ENCODE assay signal across 14 cellular contexts in genomic region chr9:78278177-78278777, GRCh38. TPM values are rescaled to one million over a fixed set of nuclear protein-coding genes. Genes with fewer than 3 reads are reported as not detected.
A peak's percentile ranks its signal among the peaks of the same experiment; 100 is the strongest.
DNase-seq lines count a peak whose midpoint lies in the region; ATAC-seq, FAIRE-seq and TF ChIP-seq lines count a peak whose summit lies in the region.
"Had no signal": no experiment of that assay in that cellular context is flagged by ENCODE, and none has a peak within 500 bp of the region (broad histone marks: within the 10 kb centered on the region; RNA-seq: fewer than 3 reads in every experiment).

No MANE protein-coding gene starts in this region.

- H3K27me3 ChIP-seq in adrenal gland (no peaks in the 10 kb centered on the region), stomach (no peaks in the 10 kb centered on the region)

- H3K4me3 Mint-ChIP-seq in endothelial cell (ENCODE audit: unreplicated experiment): no peak overlapping the region
- H3K4me3 Mint-ChIP-seq: activated CD8-positive, alpha-beta T cell treated with anti-CD3 and anti-CD28 coated beads for 36 hours; activated naive CD4-positive, alpha-beta T cell treated with anti-CD3 and anti-CD28 coated beads, Interleukin-2, amount 50 U/mL, for 24 hours; stimulated activated naive CD8-positive, alpha-beta T cell treated with anti-CD3 and anti-CD28 coated beads, Interleukin-15, Interleukin-2, amounts not matched to agents 100 ng/mL and 50 ng/mL, for 24 hours had no signal

- H3K36me3 ChIP-seq in adrenal gland (replicated peaks in 1 of 2): no peaks in the 10 kb centered on the region
- no peaks in the 10 kb centered on the region for H3K36me3 ChIP-seq in stomach

- no peak overlapping the region for H3K27ac Mint-ChIP-seq in endothelial cell (ENCODE audit: unreplicated experiment)
- H3K27ac Mint-ChIP-seq: activated CD8-positive, alpha-beta T cell treated with anti-CD3 and anti-CD28 coated beads for 36 hours; activated naive CD4-positive, alpha-beta T cell treated with anti-CD3 and anti-CD28 coated beads, Interleukin-2, amount 50 U/mL, for 24 hours; stimulated activated naive CD8-positive, alpha-beta T cell treated with anti-CD3 and anti-CD28 coated beads, Interleukin-15, Interleukin-2, amounts not matched to agents 100 ng/mL and 50 ng/mL, for 24 hours had no signal

- intact Hi-C loops in adrenal gland (cut with DNase I) (no loop called here), left ventricle myocardium superior (cut with micrococcal nuclease) (no loop called here), stomach (cut with DNase I; ENCODE audit: low total_unique reads) (no loop called here)

- DNase-seq in NOMO-1 (lab: John Stamatoyannopoulos, UW; ENCODE audit: unreplicated experiment in 2 of 2) (peak; percentile 32 to 65), NOMO-1 treated with dmso at 0.1 percent for 144 hours (lab: John Stamatoyannopoulos, UW; ENCODE audit: unreplicated experiment) (no peak), adrenal gland (peak in 2 of 7 donors; percentile 24 to 40), left ventricle myocardium superior (no peak), stomach (no peak), HTR-8/SVneo (ENCODE audit: insufficient read length, low spot score) (no peak), endothelial cell (ENCODE audit: low spot score) (no peak)
- no peak for DNase-seq in stimulated activated CD4-positive, alpha-beta T cell treated with anti-CD3 and anti-CD28 coated beads, Interleukin-1b, Interleukin-23, amount 100 ng/mL, for 48 hours
- DNase-seq: 8988T; activated CD8-positive, alpha-beta T cell treated with anti-CD3 and anti-CD28 coated beads for 36 hours; effector CD4-positive, alpha-beta T cell; NCI-H1436 had no signal

- H3K9me3 Mint-ChIP-seq in endothelial cell (ENCODE audit: unreplicated experiment): no peaks in the 10 kb centered on the region
- H3K9me3 Mint-ChIP-seq: activated CD8-positive, alpha-beta T cell treated with anti-CD3 and anti-CD28 coated beads for 36 hours; activated naive CD4-positive, alpha-beta T cell treated with anti-CD3 and anti-CD28 coated beads, Interleukin-2, amount 50 U/mL, for 24 hours; stimulated activated naive CD8-positive, alpha-beta T cell treated with anti-CD3 and anti-CD28 coated beads, Interleukin-15, Interleukin-2, amounts not matched to agents 100 ng/mL and 50 ng/mL, for 24 hours had no signal

- peak; percentile 74 for ATAC-seq in left ventricle myocardium superior
- ATAC-seq: activated CD8-positive, alpha-beta T cell treated with anti-CD3 and anti-CD28 coated beads for 36 hours had no signal

- peak overlapping the region; percentile 45 to 74 (median 57) for H3K27ac ChIP-seq in adrenal gland
- H3K27ac ChIP-seq in stomach: peak overlapping the region in 3 of 5 donors; percentile 36 to 69 (median 38)

- no peaks in the 10 kb centered on the region for H3K9me3 ChIP-seq in adrenal gland (replicated peaks in 1 of 3)
- H3K9me3 ChIP-seq in stomach: no peaks in the 10 kb centered on the region

- 34 to 56% (median 46%) methylated on average over 5 of the region's 5 CpGs for WGBS in adrenal gland, 4 donors
- 39 to 55% (median 45%) methylated on average over 5 of the region's 5 CpGs for WGBS in stomach, 5 donors

- no peaks in the 10 kb centered on the region for H3K36me3 Mint-ChIP-seq in endothelial cell (ENCODE audit: low read depth, unreplicated experiment)
- H3K36me3 Mint-ChIP-seq: activated naive CD4-positive, alpha-beta T cell treated with anti-CD3 and anti-CD28 coated beads, Interleukin-2, amount 50 U/mL, for 24 hours had no signal

- TF ChIP-seq POLR2A in adrenal gland (IDR thresholded peaks at IDR 0.05) (peak in 1 of 2 donors; percentile 17), stomach (IDR thresholded peaks at IDR 0.05) (no peak)

- no peak overlapping the region for H3K4me3 ChIP-seq in adrenal gland
- H3K4me3 ChIP-seq in stomach: no peak overlapping the region

- no peaks in the 10 kb centered on the region for H3K4me1 Mint-ChIP-seq in endothelial cell (ENCODE audit: unreplicated experiment)

- FAIRE-seq in HTR-8/SVneo (lab: Jason Lieb, UNC): no peak

- no peaks in the 10 kb centered on the region for H3K27me3 Mint-ChIP-seq in endothelial cell (ENCODE audit: unreplicated experiment)
- H3K27me3 Mint-ChIP-seq: activated CD8-positive, alpha-beta T cell treated with anti-CD3 and anti-CD28 coated beads for 36 hours; activated naive CD4-positive, alpha-beta T cell treated with anti-CD3 and anti-CD28 coated beads, Interleukin-2, amount 50 U/mL, for 24 hours; stimulated activated naive CD8-positive, alpha-beta T cell treated with anti-CD3 and anti-CD28 coated beads, Interleukin-15, Interleukin-2, amounts not matched to agents 100 ng/mL and 50 ng/mL, for 24 hours had no signal

- H3K4me1 ChIP-seq in adrenal gland (replicated peaks in 1 of 2) (peaks cover 35 to 38% of the 10 kb centered on the region in 2 donors), stomach (peaks cover 18 to 44% (median 32%) of the 10 kb centered on the region in 4 donors)

- no peak for TF ChIP-seq EP300 in stomach (IDR thresholded peaks at IDR 0.05)

- TF ChIP-seq CTCF in adrenal gland (IDR thresholded peaks at IDR 0.05): no peak
- TF ChIP-seq CTCF in stomach (IDR thresholded peaks at IDR 0.05): no peak
- no peak for TF ChIP-seq CTCF in endothelial cell (IDR thresholded peaks at IDR 0.05; ENCODE audit: unreplicated experiment)

RNA-seq across cellular contexts. Expression of gene PSAT1, which starts 18.6 kb away (rescaled TPM):
- total RNA-seq in adrenal gland (100 to 1,000 TPM in 5 of 8 donors, 10 to 100 TPM in 3; 20.5 to 168 (median 102) TPM), left ventricle myocardium superior (0.79 TPM), stomach (10 to 100 TPM in 1 of 5 donors, 1 to 10 TPM in 3, under 1 TPM in 1; 0.45 to 12.0 (median 5.8) TPM), endothelial cell (ENCODE audit: unreplicated experiment) (15.2 TPM)
- polyA plus RNA-seq in adrenal gland (10 to 100 TPM; 31.7 to 47.2 (median 45.9) TPM), stomach (10 to 100 TPM; 13.4 to 21.8 (median 18.9) TPM)

RNA-seq across cellular contexts. Expression of gene CEP78, which starts 42.4 kb away (rescaled TPM):
- total RNA-seq in adrenal gland: 10 to 100 TPM in 5 of 8 donors, 1 to 10 TPM in 3; 8.4 to 18.5 (median 11.1) TPM
- 1 to 10 TPM; 5.5 to 9.0 (median 6.5) TPM for polyA plus RNA-seq in adrenal gland
- 3.6 TPM for total RNA-seq in left ventricle myocardium superior
- 10 to 100 TPM in 3 of 5 donors, 1 to 10 TPM in 2; 4.5 to 34.1 (median 10.5) TPM for total RNA-seq in stomach
- 1 to 10 TPM; 3.5 to 5.7 (median 4.7) TPM for polyA plus RNA-seq in stomach
- 21.7 TPM for total RNA-seq in endothelial cell (ENCODE audit: unreplicated experiment)

Comparison
In these comparisons a context has a peak if more than half of its experiments do, and no peak if none do; other contexts are left out.
1. DNase-seq: peak in NOMO-1 (2 of 2); none in NOMO-1 treated with dmso at 0.1 percent for 144 hours (single experiment), left ventricle myocardium superior (single experiment), stomach (single experiment), stimulated activated CD4-positive, alpha-beta T cell treated with anti-CD3 and anti-CD28 coated beads, Interleukin-1b, Interleukin-23, amount 100 ng/mL, for 48 hours (single experiment), HTR-8/SVneo (single experiment) and endothelial cell (single experiment).